In the genomic region with DNA sequence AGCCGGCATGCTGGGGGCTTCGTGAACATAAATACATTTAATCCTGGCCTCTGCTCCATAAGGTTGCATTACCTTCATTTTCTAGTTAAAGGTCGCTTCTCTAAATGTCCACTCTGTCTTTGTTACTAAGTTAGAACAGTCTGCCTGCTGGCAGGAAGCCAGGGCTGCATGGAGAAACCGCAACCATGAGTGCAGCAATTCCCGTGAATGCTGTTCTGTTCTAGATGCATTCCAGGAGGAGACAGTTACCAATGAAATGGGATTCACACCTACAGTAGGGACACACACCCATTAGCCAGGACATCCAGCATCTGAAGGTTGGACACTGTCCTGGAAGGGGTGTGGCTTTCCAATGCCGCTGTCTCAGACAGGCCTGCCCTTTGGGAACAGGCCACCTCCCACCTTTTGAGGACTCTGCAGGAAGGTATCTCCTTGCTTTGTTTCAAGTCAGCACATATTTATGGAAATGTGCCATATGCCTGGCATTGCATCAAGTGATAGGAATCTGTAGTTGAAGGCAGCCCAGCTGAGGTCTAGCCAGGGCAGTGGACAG, we compare ENCODE assay signal across 1 cellular context.
TF ChIP-seq lines count a peak whose summit lies in the region.

No MANE protein-coding gene starts in this region.

TF ChIP-seq in HepG2, 621 proteins besides CTCF, POLR2A, EP300 and RAD21:
- TF ChIP-seq, protein P1, sequence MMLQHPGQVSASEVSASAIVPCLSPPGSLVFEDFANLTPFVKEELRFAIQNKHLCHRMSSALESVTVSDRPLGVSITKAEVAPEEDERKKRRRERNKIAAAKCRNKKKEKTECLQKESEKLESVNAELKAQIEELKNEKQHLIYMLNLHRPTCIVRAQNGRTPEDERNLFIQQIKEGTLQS (CRISPR knock-in tag; IDR thresholded peaks at IDR 0.05), result no peak
- TF ChIP-seq MATR3 (CRISPR knock-in tag; IDR thresholded peaks at IDR 0.05) (no peak), ZNF160 (CRISPR knock-in tag; IDR thresholded peaks at IDR 0.05) (no peak), U2AF2 (IDR thresholded peaks at IDR 0.05; ENCODE audit: low read depth, low read length) (no peak), U2AF1 (optimal IDR thresholded peaks at IDR 0.05; ENCODE audit: low read depth, low read length) (no peak), KDM3A (CRISPR knock-in tag; IDR thresholded peaks at IDR 0.05; ENCODE audit: low read depth) (no peak), KLF13 (CRISPR knock-in tag; IDR thresholded peaks at IDR 0.05) (no peak), ZNF674 (CRISPR knock-in tag; IDR thresholded peaks at IDR 0.05; ENCODE audit: low read depth) (no peak), RNF219 (CRISPR knock-in tag; IDR thresholded peaks at IDR 0.05) (no peak), CBFB (CRISPR knock-in tag; IDR thresholded peaks at IDR 0.05) (no peak), PRMT3 (CRISPR knock-in tag; IDR thresholded peaks at IDR 0.05; ENCODE audit: borderline replicate concordance, low read depth) (no peak), ATF7-NPFF (CRISPR knock-in tag; IDR thresholded peaks at IDR 0.05; ENCODE audit: low read depth) (no peak), THAP11 (CRISPR knock-in tag; IDR thresholded peaks at IDR 0.05) (no peak)
- TF ChIP-seq, protein P2, sequence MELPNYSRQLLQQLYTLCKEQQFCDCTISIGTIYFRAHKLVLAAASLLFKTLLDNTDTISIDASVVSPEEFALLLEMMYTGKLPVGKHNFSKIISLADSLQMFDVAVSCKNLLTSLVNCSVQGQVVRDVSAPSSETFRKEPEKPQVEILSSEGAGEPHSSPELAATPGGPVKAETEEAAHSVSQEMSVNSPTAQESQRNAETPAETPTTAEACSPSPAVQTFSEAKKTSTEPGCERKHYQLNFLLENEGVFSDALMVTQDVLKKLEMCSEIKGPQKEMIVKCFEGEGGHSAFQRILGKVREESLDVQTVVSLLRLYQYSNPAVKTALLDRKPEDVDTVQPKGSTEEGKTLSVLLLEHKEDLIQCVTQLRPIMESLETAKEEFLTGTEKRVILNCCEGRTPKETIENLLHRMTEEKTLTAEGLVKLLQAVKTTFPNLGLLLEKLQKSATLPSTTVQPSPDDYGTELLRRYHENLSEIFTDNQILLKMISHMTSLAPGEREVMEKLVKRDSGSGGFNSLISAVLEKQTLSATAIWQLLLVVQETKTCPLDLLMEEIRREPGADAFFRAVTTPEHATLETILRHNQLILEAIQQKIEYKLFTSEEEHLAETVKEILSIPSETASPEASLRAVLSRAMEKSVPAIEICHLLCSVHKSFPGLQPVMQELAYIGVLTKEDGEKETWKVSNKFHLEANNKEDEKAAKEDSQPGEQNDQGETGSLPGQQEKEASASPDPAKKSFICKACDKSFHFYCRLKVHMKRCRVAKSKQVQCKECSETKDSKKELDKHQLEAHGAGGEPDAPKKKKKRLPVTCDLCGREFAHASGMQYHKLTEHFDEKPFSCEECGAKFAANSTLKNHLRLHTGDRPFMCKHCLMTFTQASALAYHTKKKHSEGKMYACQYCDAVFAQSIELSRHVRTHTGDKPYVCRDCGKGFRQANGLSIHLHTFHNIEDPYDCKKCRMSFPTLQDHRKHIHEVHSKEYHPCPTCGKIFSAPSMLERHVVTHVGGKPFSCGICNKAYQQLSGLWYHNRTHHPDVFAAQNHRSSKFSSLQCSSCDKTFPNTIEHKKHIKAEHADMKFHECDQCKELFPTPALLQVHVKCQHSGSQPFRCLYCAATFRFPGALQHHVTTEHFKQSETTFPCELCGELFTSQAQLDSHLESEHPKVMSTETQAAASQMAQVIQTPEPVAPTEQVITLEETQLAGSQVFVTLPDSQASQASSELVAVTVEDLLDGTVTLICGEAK (IDR thresholded peaks at IDR 0.05), result no peak
- TF ChIP-seq, protein P2 (CRISPR knock-in tag; IDR thresholded peaks at IDR 0.05), result no peak
- TF ChIP-seq, protein P3, sequence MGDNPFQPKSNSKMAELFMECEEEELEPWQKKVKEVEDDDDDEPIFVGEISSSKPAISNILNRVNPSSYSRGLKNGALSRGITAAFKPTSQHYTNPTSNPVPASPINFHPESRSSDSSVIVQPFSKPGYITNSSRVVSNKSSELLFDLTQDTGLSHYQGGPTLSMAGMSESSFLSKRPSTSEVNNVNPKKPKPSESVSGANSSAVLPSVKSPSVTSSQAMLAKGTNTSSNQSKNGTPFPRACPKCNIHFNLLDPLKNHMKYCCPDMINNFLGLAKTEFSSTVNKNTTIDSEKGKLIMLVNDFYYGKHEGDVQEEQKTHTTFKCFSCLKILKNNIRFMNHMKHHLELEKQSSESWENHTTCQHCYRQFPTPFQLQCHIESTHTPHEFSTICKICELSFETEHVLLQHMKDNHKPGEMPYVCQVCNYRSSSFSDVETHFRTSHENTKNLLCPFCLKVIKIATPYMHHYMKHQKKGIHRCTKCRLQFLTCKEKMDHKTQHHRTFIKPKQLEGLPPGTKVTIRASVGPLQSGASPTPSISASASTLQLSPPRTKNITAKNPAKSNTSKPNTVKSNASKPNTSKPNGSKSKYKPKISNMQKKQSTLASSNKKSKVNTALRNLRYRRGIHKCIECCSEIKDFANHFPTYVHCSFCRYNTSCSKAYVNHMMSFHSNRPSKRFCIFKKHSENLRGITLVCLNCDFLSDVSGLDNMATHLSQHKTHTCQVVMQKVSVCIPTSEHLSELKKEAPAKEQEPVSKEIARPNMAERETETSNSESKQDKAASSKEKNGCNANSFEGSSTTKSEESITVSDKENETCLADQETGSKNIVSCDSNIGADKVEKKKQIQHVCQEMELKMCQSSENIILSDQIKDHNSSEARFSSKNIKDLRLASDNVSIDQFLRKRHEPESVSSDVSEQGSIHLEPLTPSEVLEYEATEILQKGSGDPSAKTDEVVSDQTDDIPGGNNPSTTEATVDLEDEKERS (CRISPR knock-in tag; IDR thresholded peaks at IDR 0.05), result no peak
